25 cellular contexts compared by ENCODE assay signal in the genomic region with DNA sequence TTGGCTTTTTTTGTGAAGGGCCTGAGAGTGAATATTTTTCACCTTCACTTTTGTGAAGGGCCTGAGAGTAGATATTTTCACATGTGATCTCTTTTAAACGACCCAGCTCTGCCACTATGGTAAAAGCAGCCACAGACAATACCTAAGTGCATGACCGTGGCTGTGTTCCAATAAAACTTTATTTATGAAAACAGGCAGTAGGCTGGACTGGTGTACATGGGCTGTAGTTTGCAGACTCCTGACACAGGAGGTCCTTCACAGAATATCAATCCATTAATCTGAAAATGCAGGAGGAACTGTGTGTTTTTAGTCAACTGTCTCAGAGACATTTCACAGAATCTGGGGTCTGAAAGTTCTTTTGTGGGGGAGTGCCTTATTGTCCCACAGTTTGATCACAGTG.
DNase-seq lines count a peak whose midpoint lies in the region; ATAC-seq, FAIRE-seq and TF ChIP-seq lines count a peak whose summit lies in the region.
"Had no signal": no experiment of that assay in that cellular context is flagged by ENCODE, and none has a peak within 500 bp of the region (broad histone marks: within the 10 kb centered on the region; RNA-seq: fewer than 3 reads in every experiment).

No MANE protein-coding gene starts in this region.

- H3K27ac ChIP-seq in OCI-LY1 (ENCODE audit: low read depth, low read length, poor library complexity, severe bottlenecking) (peak overlapping the region; percentile 34), GM12878 (ENCODE audit: control insufficient read depth, insufficient read depth) (no peak overlapping the region)
- H3K27ac ChIP-seq: BLaER1 had no signal

- H3K27ac Mint-ChIP-seq in glutamatergic neuron (ENCODE audit: unreplicated experiment): peak overlapping the region; percentile 14
- no peak overlapping the region for H3K27ac Mint-ChIP-seq in T-cell
- H3K27ac Mint-ChIP-seq: CD4-positive, alpha-beta memory T cell; CD4-positive, CD25-positive, alpha-beta regulatory T cell had no signal

- intact Hi-C loops in GM12878 (cut with micrococcal nuclease; ENCODE audit: unreplicated experiment): no loop called here

- TF ChIP-seq RAD21 in GM12878 (IDR thresholded peaks at IDR 0.05; ENCODE audit: insufficient read depth, low read depth, low read length): no peak

- POLR2A ChIA-PET in GM12878 (lab: Charles Lee) (no interaction called here), T-cell (lab: Charles Lee) (no interaction called here)

- no peaks in the 10 kb centered on the region for H3K9me3 ChIP-seq in OCI-LY1 (ENCODE audit: low read length)
- H3K9me3 ChIP-seq in GM12878 (replicated peaks; ENCODE audit: control insufficient read depth, insufficient read depth, low read length): peaks cover 6% of the 10 kb centered on the region; the same call in 2 of the 3 replicates
- H3K9me3 ChIP-seq: BE2C had no signal

- H3K9me3 Mint-ChIP-seq in glutamatergic neuron (ENCODE audit: unreplicated experiment): peaks cover 2% of the 10 kb centered on the region
- peaks cover 13 to 21% (median 19%) of the 10 kb centered on the region in 3 donors for H3K9me3 Mint-ChIP-seq in T-cell

- H3K79me2 ChIP-seq in OCI-LY1 (ENCODE audit: insufficient read depth, low read length): no peaks in the 10 kb centered on the region
- H3K79me2 ChIP-seq in GM12878 (ENCODE audit: control insufficient read depth, insufficient read depth, low read length): no peaks in the 10 kb centered on the region

- SMC1A ChIA-PET in GM12878 (lab: Charles Lee; ENCODE audit: uncharacterized antibody, unreplicated experiment): interaction anchor here (10.6 kb wide), 1 partner anchor 43 kb away, joined by 138 read pairs; no protein-coding TSS in a partner anchor

- RAD21 ChIA-PET in GM12878 (lab: Charles Lee; ENCODE audit: unreplicated experiment): interaction anchor here (1.4 to 4.0 kb wide), 3 partner anchors 9 to 191 kb away, joined by 4 to 12 read pairs (median 4); a partner anchor contains a TSS

- no peak for TF ChIP-seq EP300 in GM12878 (IDR thresholded peaks at IDR 0.05; ENCODE audit: borderline replicate concordance in 1 of 2, control insufficient read depth in 1 of 2, low read depth in 2 of 2, low read length in 2 of 2)

- H3K27me3 Mint-ChIP-seq in glutamatergic neuron (ENCODE audit: unreplicated experiment): no peaks in the 10 kb centered on the region
- H3K27me3 Mint-ChIP-seq in T-cell: no peaks in the 10 kb centered on the region
- H3K27me3 Mint-ChIP-seq: CD4-positive, alpha-beta memory T cell; CD8-positive, alpha-beta memory T cell had no signal

- H3K4me3 Mint-ChIP-seq in glutamatergic neuron (ENCODE audit: unreplicated experiment): no peak overlapping the region
- no peak overlapping the region for H3K4me3 Mint-ChIP-seq in T-cell
- H3K4me3 Mint-ChIP-seq: CD14-positive monocyte; CD4-positive, alpha-beta memory T cell; CD8-positive, alpha-beta memory T cell had no signal

- in situ Hi-C loops in GM12878 (cut with MboI): no loop called here

- H3K9me2 ChIP-seq in OCI-LY1 (ENCODE audit: low read depth, low read length): no peaks in the 10 kb centered on the region

- DNase-seq in GM12878 (ENCODE audit: low read depth, low spot score) (no peak), glutamatergic neuron (no peak), T-cell (no peak)
- DNase-seq in central memory CD4-positive, alpha-beta T cell: no peak
- DNase-seq: 8988T; ACHN; BE2C; C1 segment of cervical spinal cord; CD4-positive, alpha-beta memory T cell; CD4-positive, CD25-positive, alpha-beta regulatory T cell; CD8-positive, alpha-beta memory T cell; COR-L47; DMS 273 treated with DMSO at 0.1 percent for 48 hours; DMS153; DMS53; DMS79; DND-41; EL; GDM1 had no signal

- FAIRE-seq in GM12878 (lab: Jason Lieb, UNC): no peak
- FAIRE-seq: A204.1, GM12891, GM19239 had no signal

- no peak for TF ChIP-seq POLR2A in GM12878 (IDR thresholded peaks at IDR 0.05; ENCODE audit: low read depth, low read length)

- H3K9ac ChIP-seq in OCI-LY1 (ENCODE audit: low read length): no peak overlapping the region
- no peak overlapping the region for H3K9ac ChIP-seq in GM12878 (ENCODE audit: control insufficient read depth, insufficient read depth, low read length)
- H3K9ac ChIP-seq: BLaER1 had no signal

- peaks cover 10% of the 10 kb centered on the region for H3K4me1 Mint-ChIP-seq in glutamatergic neuron (ENCODE audit: low read depth, unreplicated experiment)
- H3K4me1 Mint-ChIP-seq in T-cell: peaks cover 0 to under 1% (median 0%) of the 10 kb centered on the region in 3 donors
- H3K4me1 Mint-ChIP-seq: CD4-positive, alpha-beta memory T cell; CD4-positive, CD25-positive, alpha-beta regulatory T cell; CD8-positive, alpha-beta memory T cell had no signal

- BruUV-seq in GM12878 (replicated peaks; lab: Mats Ljungman, UMichigan): no TSS peak

- H3K27me3 ChIP-seq in OCI-LY1 (ENCODE audit: insufficient read depth, low read length) (no peaks in the 10 kb centered on the region), GM12878 (replicated peaks in 1 of 2; ENCODE audit: control insufficient read depth in 2 of 2, insufficient read depth in 2 of 2, low read length in 1 of 2) (peaks cover 0 to 3% of the 10 kb centered on the region in 2 experiments; a peak in 2 of 4 replicates)
- H3K27me3 ChIP-seq: BE2C, BLaER1 had no signal

- TF ChIP-seq CTCF in OCI-LY1 (IDR thresholded peaks at IDR 0.05; ENCODE audit: low read length): no peak
- no peak for TF ChIP-seq CTCF in GM12878 (IDR thresholded peaks at IDR 0.05 in 2 of 3, conservative IDR thresholded peaks at IDR 0.05 in 1 of 3; ENCODE audit: control insufficient read depth in 2 of 3, extremely low read depth in 1 of 3, insufficient read depth in 1 of 3, low read depth in 3 of 3, low read length in 3 of 3)
- no peak for TF ChIP-seq CTCF in glutamatergic neuron (IDR thresholded peaks at IDR 0.05; ENCODE audit: partially characterized antibody, unreplicated experiment)

- H3K36me3 Mint-ChIP-seq in glutamatergic neuron (ENCODE audit: unreplicated experiment): peaks cover 19% of the 10 kb centered on the region
- peaks cover 15% of the 10 kb centered on the region for H3K36me3 Mint-ChIP-seq in T-cell

- ATAC-seq in GM12878: no peak
- ATAC-seq in T-cell (replicated peaks in 1 of 4): no peak

- H3K4me2 ChIP-seq in OCI-LY1 (ENCODE audit: low read length) (no peak overlapping the region), GM12878 (ENCODE audit: control insufficient read depth, insufficient read depth) (no peak overlapping the region)
- H3K4me2 ChIP-seq: BLaER1 had no signal

- H3K4me3 ChIP-seq in OCI-LY1 (ENCODE audit: low read depth, low read length, poor library complexity, severe bottlenecking) (no peak overlapping the region), GM12878 (no peak overlapping the region)
- H3K4me3 ChIP-seq: BLaER1 had no signal

- no peaks in the 10 kb centered on the region for H3K36me3 ChIP-seq in OCI-LY1 (ENCODE audit: insufficient read depth, low read length)
- no peaks in the 10 kb centered on the region for H3K36me3 ChIP-seq in GM12878 (ENCODE audit: control insufficient read depth in 2 of 2, insufficient read depth in 2 of 2, low read length in 1 of 2)
- H3K36me3 ChIP-seq: BE2C, BLaER1 had no signal

- WGBS in GM12878 (ENCODE audit: insufficient coverage, insufficient replicate concordance, low lambda C conversion rate, missing lambda C conversion rate): 8% methylated on average over 2 of the region's 2 CpGs

- CTCF ChIA-PET in GM12878 (lab: Yijun Ruan, JAX) (no interaction called here), T-cell (lab: Charles Lee) (interaction anchor here in 1 of 2 donors (0.7 kb wide), 1 partner anchor 283 kb away, joined by 9 read pairs; no protein-coding TSS in a partner anchor)

- H4K20me1 ChIP-seq in OCI-LY1 (ENCODE audit: insufficient read depth, low read length) (no peaks in the 10 kb centered on the region), GM12878 (ENCODE audit: control insufficient read depth, insufficient read depth) (no peaks in the 10 kb centered on the region)
- H4K20me1 ChIP-seq: BLaER1 had no signal

- no peaks in the 10 kb centered on the region for H3F3A ChIP-seq in OCI-LY1 (ENCODE audit: insufficient read depth, low read length)

- peaks cover 23% of the 10 kb centered on the region for H3K4me1 ChIP-seq in OCI-LY1 (ENCODE audit: insufficient read depth, low read length, severe bottlenecking)
- H3K4me1 ChIP-seq in GM12878 (ENCODE audit: control insufficient read depth, insufficient read depth, low read length): no peaks in the 10 kb centered on the region
- H3K4me1 ChIP-seq: BE2C had no signal

- no peak overlapping the region for H2AFZ ChIP-seq in OCI-LY1 (ENCODE audit: low read length)
- no peak overlapping the region for H2AFZ ChIP-seq in GM12878 (ENCODE audit: control insufficient read depth, low read depth, low read length)

TF ChIP-seq in GM12878, 131 proteins besides CTCF, POLR2A, EP300 and RAD21:
- TF ChIP-seq SMC3 (IDR thresholded peaks at IDR 0.05; ENCODE audit: borderline replicate concordance, low read length): no peak
- TF ChIP-seq, protein P1, sequence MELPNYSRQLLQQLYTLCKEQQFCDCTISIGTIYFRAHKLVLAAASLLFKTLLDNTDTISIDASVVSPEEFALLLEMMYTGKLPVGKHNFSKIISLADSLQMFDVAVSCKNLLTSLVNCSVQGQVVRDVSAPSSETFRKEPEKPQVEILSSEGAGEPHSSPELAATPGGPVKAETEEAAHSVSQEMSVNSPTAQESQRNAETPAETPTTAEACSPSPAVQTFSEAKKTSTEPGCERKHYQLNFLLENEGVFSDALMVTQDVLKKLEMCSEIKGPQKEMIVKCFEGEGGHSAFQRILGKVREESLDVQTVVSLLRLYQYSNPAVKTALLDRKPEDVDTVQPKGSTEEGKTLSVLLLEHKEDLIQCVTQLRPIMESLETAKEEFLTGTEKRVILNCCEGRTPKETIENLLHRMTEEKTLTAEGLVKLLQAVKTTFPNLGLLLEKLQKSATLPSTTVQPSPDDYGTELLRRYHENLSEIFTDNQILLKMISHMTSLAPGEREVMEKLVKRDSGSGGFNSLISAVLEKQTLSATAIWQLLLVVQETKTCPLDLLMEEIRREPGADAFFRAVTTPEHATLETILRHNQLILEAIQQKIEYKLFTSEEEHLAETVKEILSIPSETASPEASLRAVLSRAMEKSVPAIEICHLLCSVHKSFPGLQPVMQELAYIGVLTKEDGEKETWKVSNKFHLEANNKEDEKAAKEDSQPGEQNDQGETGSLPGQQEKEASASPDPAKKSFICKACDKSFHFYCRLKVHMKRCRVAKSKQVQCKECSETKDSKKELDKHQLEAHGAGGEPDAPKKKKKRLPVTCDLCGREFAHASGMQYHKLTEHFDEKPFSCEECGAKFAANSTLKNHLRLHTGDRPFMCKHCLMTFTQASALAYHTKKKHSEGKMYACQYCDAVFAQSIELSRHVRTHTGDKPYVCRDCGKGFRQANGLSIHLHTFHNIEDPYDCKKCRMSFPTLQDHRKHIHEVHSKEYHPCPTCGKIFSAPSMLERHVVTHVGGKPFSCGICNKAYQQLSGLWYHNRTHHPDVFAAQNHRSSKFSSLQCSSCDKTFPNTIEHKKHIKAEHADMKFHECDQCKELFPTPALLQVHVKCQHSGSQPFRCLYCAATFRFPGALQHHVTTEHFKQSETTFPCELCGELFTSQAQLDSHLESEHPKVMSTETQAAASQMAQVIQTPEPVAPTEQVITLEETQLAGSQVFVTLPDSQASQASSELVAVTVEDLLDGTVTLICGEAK (IDR thresholded peaks at IDR 0.05; ENCODE audit: borderline replicate concordance): peak; percentile 71
